ENCODE assay signal across 9 cellular contexts in the genomic region with DNA sequence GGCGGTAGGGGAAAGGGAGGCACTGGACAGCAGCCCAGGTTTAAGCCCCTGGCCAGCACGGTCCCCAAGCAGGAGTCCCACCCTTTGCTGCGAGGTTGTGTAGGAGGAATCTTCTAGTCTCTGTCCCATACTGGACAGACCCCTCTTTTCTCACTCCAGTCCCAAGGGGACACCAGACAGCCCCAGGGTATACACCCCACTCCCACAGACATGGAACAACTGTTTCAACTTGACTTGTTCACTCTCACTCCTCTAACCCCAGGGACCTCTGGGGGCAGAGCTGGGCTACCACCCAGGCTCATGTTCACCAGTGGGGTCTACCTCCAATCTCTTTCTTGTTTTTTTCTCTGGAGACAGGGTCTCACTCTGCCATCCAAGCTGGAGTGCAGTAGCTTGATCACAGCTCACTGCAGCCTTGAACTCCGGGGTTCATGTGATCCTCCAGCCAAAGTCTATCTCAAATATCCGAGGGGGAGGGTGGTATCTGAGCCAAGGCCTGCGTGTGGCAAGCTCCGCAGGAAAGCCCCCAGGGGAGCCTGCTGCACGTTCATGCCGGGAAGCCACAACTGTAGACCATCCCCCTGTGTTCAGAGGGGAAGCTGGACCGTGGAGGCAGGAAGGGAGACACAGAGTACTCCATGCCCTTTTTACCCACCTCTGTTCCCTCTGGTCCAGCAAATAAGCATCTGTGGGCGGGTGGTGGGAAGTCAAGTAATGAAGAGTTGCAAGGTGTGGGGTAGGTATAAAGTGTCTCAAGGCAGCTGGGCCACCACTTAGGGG. TPM values are rescaled to one million over a fixed set of nuclear protein-coding genes. Genes with fewer than 3 reads are reported as not detected.
DNase-seq lines count a peak whose midpoint lies in the region; ATAC-seq and TF ChIP-seq lines count a peak whose summit lies in the region.
"Had no signal": no experiment of that assay in that cellular context is flagged by ENCODE, and none has a peak within 500 bp of the region (broad histone marks: within the 10 kb centered on the region; RNA-seq: fewer than 3 reads in every experiment).

No MANE protein-coding gene starts in this region.

- peaks cover 10% of the 10 kb centered on the region for H3K9me1 ChIP-seq in IMR-90 (ENCODE audit: insufficient read depth, low read length)

- peak overlapping the region; percentile 85 for H3K4me2 ChIP-seq in BLaER1
- H3K4me2 ChIP-seq in IMR-90 (ENCODE audit: low read depth, low read length): no peak overlapping the region; the same call in 1 of the 2 replicates

- TF ChIP-seq POLR2A in IMR-90 (IDR thresholded peaks at IDR 0.05; ENCODE audit: low read depth, low read length) (no peak), vagina (IDR thresholded peaks at IDR 0.05) (no peak)

- H2BK120ac ChIP-seq in IMR-90 (ENCODE audit: low read depth, low read length): no peak overlapping the region

- H2AFZ ChIP-seq in IMR-90 (replicated peaks; ENCODE audit: low read length, poor library complexity): no peak overlapping the region

- BruUV-seq in IMR-90 (replicated peaks; lab: Mats Ljungman, UMichigan): no TSS peak

- H3K18ac ChIP-seq in IMR-90 (ENCODE audit: low read depth, low read length): no peak overlapping the region

- in situ Hi-C loops in IMR-90 (cut with MboI; ENCODE audit: low sequenced_read_pairs): no loop called here

- POLR2A ChIA-PET in IMR-90 (lab: Charles Lee; ENCODE audit: unreplicated experiment): no interaction called here
- POLR2A ChIA-PET in naive thymus-derived CD4-positive, alpha-beta T cell (lab: Charles Lee): interaction anchor here (1.0 to 1.4 kb wide), 2 partner anchors 65 to 170 kb away, joined by 3 read pairs; no protein-coding TSS in a partner anchor

- H4K5ac ChIP-seq in IMR-90 (ENCODE audit: low read depth, low read length): no peak overlapping the region

- H3K36me3 ChIP-seq in BLaER1 (peaks cover 46% of the 10 kb centered on the region), IMR-90 (ENCODE audit: control insufficient read depth, insufficient read depth, low read length) (peaks cover 22% of the 10 kb centered on the region), vagina (peaks cover 0 to 32% of the 10 kb centered on the region in 2 donors)
- H3K36me3 ChIP-seq in naive thymus-derived CD4-positive, alpha-beta T cell (ENCODE audit: control insufficient read depth in 2 of 3, insufficient read depth in 3 of 3, low read length in 3 of 3): peaks cover 0 to 52% (median 0%) of the 10 kb centered on the region in 3 experiments

- H3K14ac ChIP-seq in IMR-90 (replicated peaks; ENCODE audit: low read depth, low read length): no peak overlapping the region

- peaks cover 58% of the 10 kb centered on the region for H4K20me1 ChIP-seq in BLaER1
- H4K20me1 ChIP-seq in IMR-90 (ENCODE audit: insufficient read depth, low read length): peaks cover 17% of the 10 kb centered on the region; the same call in 1 of the 2 replicates

- DNase-seq in IMR-90 (no peak), NCI-H2029 (lab: John Stamatoyannopoulos, UW) (no peak), vagina (ENCODE audit: extremely low spot score in 2 of 2) (no peak), head of caudate nucleus (no peak)
- DNase-seq in central memory CD8-positive, alpha-beta T cell (ENCODE audit: low spot score in 2 of 2): no peak
- DNase-seq in naive thymus-derived CD4-positive, alpha-beta T cell: no peak
- DNase-seq: NCI-H774 had no signal

- no peaks in the 10 kb centered on the region for H3K27me3 Mint-ChIP-seq in central memory CD8-positive, alpha-beta T cell
- H3K27me3 Mint-ChIP-seq in naive thymus-derived CD4-positive, alpha-beta T cell: peaks cover 0 to 6% (median 0%) of the 10 kb centered on the region in 5 donors

- 60% methylated on average over 1 of the region's 11 CpGs; no CpG with 5 or more reads in 1 of the 2 experiments for WGBS in IMR-90 (ENCODE audit: extremely low coverage in 2 of 2, insufficient read length in 1 of 2), 2 experiments

- peak overlapping the region; percentile 99 for H3K4me3 Mint-ChIP-seq in central memory CD8-positive, alpha-beta T cell
- peak overlapping the region; percentile 75 to 95 (median 82) for H3K4me3 Mint-ChIP-seq in naive thymus-derived CD4-positive, alpha-beta T cell

- dilution Hi-C loops in IMR-90 (cut with HindIII; ENCODE audit: low sequenced_read_pairs, unreplicated experiment): no loop called here

- H3K27ac Mint-ChIP-seq in central memory CD8-positive, alpha-beta T cell (ENCODE audit: low read depth): peak overlapping the region; percentile 53
- H3K27ac Mint-ChIP-seq in naive thymus-derived CD4-positive, alpha-beta T cell: peak overlapping the region; percentile 8 to 89 (median 73)

- peak overlapping the region; percentile 55 for H2AK9ac ChIP-seq in IMR-90 (replicated peaks; ENCODE audit: low read depth, low read length, poor library complexity)

- H4K8ac ChIP-seq in IMR-90 (ENCODE audit: low read depth in 2 of 2, low read length in 2 of 2): no peak overlapping the region

- H3K4me1 Mint-ChIP-seq in central memory CD8-positive, alpha-beta T cell: peaks cover 34% of the 10 kb centered on the region
- H3K4me1 Mint-ChIP-seq in naive thymus-derived CD4-positive, alpha-beta T cell: peaks cover 22 to 44% (median 32%) of the 10 kb centered on the region in 7 donors

- H4K91ac ChIP-seq in IMR-90 (ENCODE audit: insufficient read depth, low read depth, low read length): no peak overlapping the region

- no peak for TF ChIP-seq CTCF in IMR-90 (conservative IDR thresholded peaks at IDR 0.05; ENCODE audit: low read depth, low read length)
- no peak for TF ChIP-seq CTCF in vagina (IDR thresholded peaks at IDR 0.05)

- H3K56ac ChIP-seq in IMR-90 (ENCODE audit: extremely low read depth, insufficient read depth, low read length): no peak overlapping the region

- no peak overlapping the region for H2BK5ac ChIP-seq in IMR-90 (ENCODE audit: low read depth, low read length, poor library complexity, severe bottlenecking)

- peaks cover 62% of the 10 kb centered on the region for H3K4me1 ChIP-seq in BLaER1
- H3K4me1 ChIP-seq in IMR-90 (ENCODE audit: control insufficient read depth, insufficient read depth, low read length): peaks cover 10% of the 10 kb centered on the region; the same call in 1 of the 2 replicates
- H3K4me1 ChIP-seq in naive thymus-derived CD4-positive, alpha-beta T cell (ENCODE audit: control insufficient read depth in 2 of 2, insufficient read depth in 2 of 2, low read length in 2 of 2): peaks cover 16 to 20% of the 10 kb centered on the region in 2 donors
- peaks cover 36% of the 10 kb centered on the region for H3K4me1 ChIP-seq in vagina

- 0 out of 2 replicates have a peak overlapping the region, but pooled peaks have one; percentile 15 for H3K23ac ChIP-seq in IMR-90 (ENCODE audit: low read depth, low read length)

- TF ChIP-seq RAD21 in IMR-90 (IDR thresholded peaks at IDR 0.05; ENCODE audit: low read length): no peak

- H3K27ac ChIP-seq in BLaER1: peak overlapping the region; percentile 99
- H3K27ac ChIP-seq in IMR-90 (ENCODE audit: insufficient read depth, low read length): no peak overlapping the region
- peak overlapping the region; percentile 10 for H3K27ac ChIP-seq in naive thymus-derived CD4-positive, alpha-beta T cell (ENCODE audit: low read depth, low read length)
- H3K27ac ChIP-seq in vagina: no peak overlapping the region

- H3K9ac ChIP-seq in BLaER1: peak overlapping the region; percentile 95
- H3K9ac ChIP-seq in IMR-90 (ENCODE audit: low read depth, low read length): no peak overlapping the region

- H3K27me3 ChIP-seq in BLaER1: no peaks in the 10 kb centered on the region
- no peaks in the 10 kb centered on the region for H3K27me3 ChIP-seq in IMR-90 (ENCODE audit: control insufficient read depth, insufficient read depth, low read length)
- H3K27me3 ChIP-seq in naive thymus-derived CD4-positive, alpha-beta T cell (ENCODE audit: control insufficient read depth in 2 of 2, insufficient read depth in 2 of 2, low read length in 2 of 2): no peaks in the 10 kb centered on the region
- H3K27me3 ChIP-seq in vagina: no peaks in the 10 kb centered on the region

- no peak for ATAC-seq in IMR-90 (ENCODE audit: low read depth)
- ATAC-seq in central memory CD8-positive, alpha-beta T cell (replicated peaks; ENCODE audit: extremely low read depth, poor library complexity, severe bottlenecking): no peak
- ATAC-seq in naive thymus-derived CD4-positive, alpha-beta T cell: no peak
- ATAC-seq in HG03280 (IDR thresholded peaks at IDR 0.05; ENCODE audit: unreplicated experiment): no peak

- no peaks in the 10 kb centered on the region for H3K9me3 Mint-ChIP-seq in central memory CD8-positive, alpha-beta T cell
- peaks cover 0 to 4% (median 0%) of the 10 kb centered on the region in 11 donors for H3K9me3 Mint-ChIP-seq in naive thymus-derived CD4-positive, alpha-beta T cell

- H2AK5ac ChIP-seq in IMR-90 (ENCODE audit: low read depth, low read length): no peak overlapping the region

- H3K79me1 ChIP-seq in IMR-90 (ENCODE audit: low read depth in 1 of 2, low read length in 2 of 2): peaks cover 9 to 39% of the 10 kb centered on the region in 2 experiments; a peak in 3 of 4 replicates

- H2BK20ac ChIP-seq in IMR-90 (ENCODE audit: low read depth, low read length): no peak overlapping the region

- H3K36me3 Mint-ChIP-seq in central memory CD8-positive, alpha-beta T cell (ENCODE audit: insufficient read depth): peaks cover 26% of the 10 kb centered on the region
- peaks cover 0 to 4% (median 0%) of the 10 kb centered on the region in 5 donors for H3K36me3 Mint-ChIP-seq in naive thymus-derived CD4-positive, alpha-beta T cell

- peak overlapping the region; percentile 43; the same call in 1 of the 2 replicates for H3K4ac ChIP-seq in IMR-90 (ENCODE audit: low read depth, low read length)

- no peaks in the 10 kb centered on the region; the same call in 1 of the 2 replicates for H3K9me3 ChIP-seq in BLaER1
- H3K9me3 ChIP-seq in IMR-90 (ENCODE audit: control insufficient read depth, insufficient read depth, low read length): no peaks in the 10 kb centered on the region
- no peaks in the 10 kb centered on the region for H3K9me3 ChIP-seq in naive thymus-derived CD4-positive, alpha-beta T cell (ENCODE audit: control insufficient read depth in 2 of 3, low read length in 3 of 3)
- no peaks in the 10 kb centered on the region for H3K9me3 ChIP-seq in vagina

- H3K4me3 ChIP-seq in BLaER1 (peak overlapping the region; percentile 99), IMR-90 (ENCODE audit: insufficient read depth, low read depth, low read length) (no peak overlapping the region), vagina (no peak overlapping the region)
- H3K4me3 ChIP-seq in naive thymus-derived CD4-positive, alpha-beta T cell (ENCODE audit: low read length): no peak overlapping the region

- CTCF ChIA-PET in IMR-90 (lab: Yijun Ruan, JAX): interaction anchor here (1.9 kb wide), 1 partner anchor 8 kb away, joined by 6 read pairs; no protein-coding TSS in a partner anchor
- CTCF ChIA-PET in naive thymus-derived CD4-positive, alpha-beta T cell (lab: Charles Lee): interaction anchor here (0.5 to 1.5 kb wide), 3 partner anchors 9 to 216 kb away, joined by 3 to 5 read pairs (median 4); partner anchors contain the start of gene PIP5KL1

- H2BK15ac ChIP-seq in IMR-90 (ENCODE audit: low read depth, low read length): no peak overlapping the region

- intact Hi-C loops in IMR-90 (cut with micrococcal nuclease) (no loop called here), vagina (cut with DNase I) (no loop called here), head of caudate nucleus (cut with DNase I) (no loop called here)
- intact Hi-C loops in naive thymus-derived CD4-positive, alpha-beta T cell (cut with micrococcal nuclease): loop anchor here (2.0 to 10.0 kb wide), 4 partner anchors 57 to 1138 kb away; partner anchors contain the start of genes DPM2 (in 1 of the 2), SH2D3C (in 1 of the 2) and SLC25A25 (in 1 of the 2)

RNA-seq across cellular contexts. Expression of gene PTGES2, which starts 1.8 kb away (rescaled TPM):
- total RNA-seq in IMR-90 (2012; rRNA removed) (90.3 and 107 TPM in 2 replicates), vagina (101 TPM)
- 99.2 and 100 TPM in 2 replicates for polyA plus RNA-seq in IMR-90 (2012; rRNA removed)
- 69.7 and 115 TPM in 2 replicates for polyA plus RNA-seq in IMR-90 (2012; cell fraction: cytosol; rRNA removed)
- 116 and 217 TPM in 2 replicates for polyA plus RNA-seq in IMR-90 (2012; cell fraction: nucleus; rRNA removed; ENCODE audit: low replicate concordance)
- total RNA-seq in naive thymus-derived CD4-positive, alpha-beta T cell: 10 to 100 TPM; 52.0 to 70.8 (median 61.3) TPM
- 10 to 100 TPM; 32.3 to 36.1 TPM for polyA plus RNA-seq in naive thymus-derived CD4-positive, alpha-beta T cell

RNA-seq across cellular contexts. Expression of gene LCN2, which starts 23.5 kb away (rescaled TPM):
- total RNA-seq in IMR-90 (2012; rRNA removed) (not detected in 2 replicates), vagina (136 TPM)
- polyA plus RNA-seq in IMR-90 (2012; rRNA removed): not detected in 2 replicates
- not detected in 2 replicates for polyA plus RNA-seq in IMR-90 (2012; cell fraction: cytosol; rRNA removed)
- not detected in 2 replicates for polyA plus RNA-seq in IMR-90 (2012; cell fraction: nucleus; rRNA removed; ENCODE audit: low replicate concordance)
- total RNA-seq in naive thymus-derived CD4-positive, alpha-beta T cell: not detected
- polyA plus RNA-seq in naive thymus-derived CD4-positive, alpha-beta T cell: not detected

RNA-seq across cellular contexts. Expression of gene BBLN, which starts 34.3 kb away (rescaled TPM):
- total RNA-seq in IMR-90 (2012; rRNA removed) (25.1 and 27.5 TPM in 2 replicates), vagina (134 TPM)
- polyA plus RNA-seq in IMR-90 (2012; rRNA removed): 103 and 146 TPM in 2 replicates
- polyA plus RNA-seq in IMR-90 (2012; cell fraction: cytosol; rRNA removed): 190 and 213 TPM in 2 replicates
- polyA plus RNA-seq in IMR-90 (2012; cell fraction: nucleus; rRNA removed; ENCODE audit: low replicate concordance): 36.9 and 66.7 TPM in 2 replicates
- 10 to 100 TPM; 42.7 to 87.8 (median 48.0) TPM for total RNA-seq in naive thymus-derived CD4-positive, alpha-beta T cell
- polyA plus RNA-seq in naive thymus-derived CD4-positive, alpha-beta T cell: 100 to 1,000 TPM in 1 of 2 donors, 10 to 100 TPM in 1; 99.2 to 102 TPM

RNA-seq across cellular contexts. Expression of gene SLC25A25, which starts 57.7 kb away (rescaled TPM):
- total RNA-seq in IMR-90 (2012; rRNA removed) (17.9 and 20.3 TPM in 2 replicates), vagina (44.4 TPM)
- polyA plus RNA-seq in IMR-90 (2012; rRNA removed): 14.0 and 19.1 TPM in 2 replicates
- 11.0 and 16.7 TPM in 2 replicates for polyA plus RNA-seq in IMR-90 (2012; cell fraction: cytosol; rRNA removed)
- 61.0 and 98.5 TPM in 2 replicates for polyA plus RNA-seq in IMR-90 (2012; cell fraction: nucleus; rRNA removed; ENCODE audit: low replicate concordance)
- 10 to 100 TPM; 12.4 to 26.3 (median 15.1) TPM for total RNA-seq in naive thymus-derived CD4-positive, alpha-beta T cell
- 10 to 100 TPM in 1 of 2 donors, 1 to 10 TPM in 1; 8.4 to 14.7 TPM for polyA plus RNA-seq in naive thymus-derived CD4-positive, alpha-beta T cell

RNA-seq across cellular contexts. Expression of gene NAIF1, which starts 58.6 kb away (rescaled TPM):
- 8.3 and 9.7 TPM in 2 replicates for total RNA-seq in IMR-90 (2012; rRNA removed)
- 10.1 and 10.4 TPM in 2 replicates for polyA plus RNA-seq in IMR-90 (2012; rRNA removed)
- 7.8 and 9.2 TPM in 2 replicates for polyA plus RNA-seq in IMR-90 (2012; cell fraction: cytosol; rRNA removed)
- polyA plus RNA-seq in IMR-90 (2012; cell fraction: nucleus; rRNA removed; ENCODE audit: low replicate concordance): 3.5 and 5.6 TPM in 2 replicates
- 10 to 100 TPM; 10.7 to 13.3 (median 11.8) TPM for total RNA-seq in naive thymus-derived CD4-positive, alpha-beta T cell
- 10 to 100 TPM in 1 of 2 donors, 1 to 10 TPM in 1; 8.6 to 14.8 TPM for polyA plus RNA-seq in naive thymus-derived CD4-positive, alpha-beta T cell
- 13.3 TPM for total RNA-seq in vagina

Comparison
In these comparisons a context has a peak if more than half of its experiments do, and no peak if none do; other contexts are left out.
1. H3K27ac ChIP-seq: peak in BLaER1 (single experiment) and naive thymus-derived CD4-positive, alpha-beta T cell (single experiment); none in IMR-90 (single experiment) and vagina (single experiment).
2. RNA of gene LCN2, which starts 23.5 kb away (total RNA-seq): 136 TPM in vagina (single experiment); not detected in IMR-90 and not detected in naive thymus-derived CD4-positive, alpha-beta T cell; every median in the first group is over 10 times any median in the second.
3. intact Hi-C loops: an anchor here in naive thymus-derived CD4-positive, alpha-beta T cell (2.0 to 10.0 kb wide); none called in IMR-90, vagina and head of caudate nucleus.